Comparison of ENCODE assay signal across 19 cellular contexts in genomic region chr18:36337679-36338419, GRCh38. TPM values are rescaled to one million over a fixed set of nuclear protein-coding genes. Genes with fewer than 3 reads are reported as not detected.
DNase-seq lines count a peak whose midpoint lies in the region; ATAC-seq and TF ChIP-seq lines count a peak whose summit lies in the region.
"Had no signal": no experiment of that assay in that cellular context is flagged by ENCODE, and none has a peak within 500 bp of the region (broad histone marks: within the 10 kb centered on the region; RNA-seq: fewer than 3 reads in every experiment).

No MANE protein-coding gene starts in this region.

- H3K27me3 Mint-ChIP-seq in activated naive CD8-positive, alpha-beta T cell treated with anti-CD3 and anti-CD28 coated beads for 36 hours, result peaks cover 13% of the 10 kb centered on the region

- no peak for TF ChIP-seq EP300 in esophagus muscularis mucosa (IDR thresholded peaks at IDR 0.05)

- no peak overlapping the region for H3K9ac ChIP-seq in mesenchymal stem cell (ENCODE audit: low read length)

- H3K23ac ChIP-seq in mesenchymal stem cell (ENCODE audit: low read length in 2 of 2), result no peak overlapping the region

- H3K4me3 ChIP-seq in esophagus muscularis mucosa (no peak overlapping the region), mesenchymal stem cell (ENCODE audit: insufficient read depth in 1 of 2, low read depth in 1 of 2, low read length in 2 of 2) (no peak overlapping the region)
- H3K4me3 ChIP-seq: SJSA1, thoracic aorta had no signal

- no peak for TF ChIP-seq POLR2A in esophagus muscularis mucosa (IDR thresholded peaks at IDR 0.05; ENCODE audit: low read depth)

- H3K27ac ChIP-seq in esophagus muscularis mucosa (replicated peaks in 1 of 4) (no peak overlapping the region), mesenchymal stem cell (ENCODE audit: low read length, poor library complexity, severe bottlenecking) (peak overlapping the region; percentile 80)
- H3K27ac ChIP-seq: SJSA1, thoracic aorta had no signal

- peaks cover 36% of the 10 kb centered on the region for H3K79me1 ChIP-seq in mesenchymal stem cell (replicated peaks; ENCODE audit: low read length, poor library complexity, severe bottlenecking)

- H2AFZ ChIP-seq in mesenchymal stem cell (ENCODE audit: low read depth, low read length), result no peak overlapping the region

- H3K4me2 ChIP-seq in mesenchymal stem cell (ENCODE audit: low read length, poor library complexity, severe bottlenecking), result peak overlapping the region; percentile 57

- DNase-seq in esophagus muscularis mucosa (ENCODE audit: extremely low spot score), result peak; percentile 31
- no peak for DNase-seq in mesenchymal stem cell
- no peak for DNase-seq in activated naive CD8-positive, alpha-beta T cell treated with anti-CD3 and anti-CD28 coated beads for 36 hours
- no peak for DNase-seq in stimulated activated CD4-positive, alpha-beta T cell treated with anti-CD3 and anti-CD28 coated beads, Interleukin-2, amount 100 ng/mL, for 24 hours
- no peak for DNase-seq in dedifferentiated amniotic fluid mesenchymal stem cell (ENCODE audit: extremely low spot score)
- DNase-seq in effector CD8-positive, alpha-beta T cell (lab: John Stamatoyannopoulos, UW), result no peak
- DNase-seq: activated CD4-positive, alpha-beta T cell treated with anti-CD3 and anti-CD28 coated beads for 4 hours; activated CD8-positive, alpha-beta memory T cell treated with anti-CD3 and anti-CD28 coated beads, Interleukin-2, amount 50 U/mL, for 4 hours; activated gamma-delta T cell treated with Interleukin-2 at 50 U/mL for 16 hours; Caco-2; dermis blood vessel endothelial cell; GF-D8; islet precursor cell; NCI-H1436; small intestine had no signal

- H3K27me3 ChIP-seq in esophagus muscularis mucosa (no peaks in the 10 kb centered on the region), mesenchymal stem cell (ENCODE audit: control insufficient read depth in 1 of 2, insufficient read depth in 1 of 2, low read length in 2 of 2) (no peaks in the 10 kb centered on the region)
- H3K27me3 ChIP-seq: SJSA1 had no signal

- no peaks in the 10 kb centered on the region for H3K36me3 ChIP-seq in esophagus muscularis mucosa
- no peaks in the 10 kb centered on the region for H3K36me3 ChIP-seq in mesenchymal stem cell (ENCODE audit: control insufficient read depth in 1 of 2, insufficient read depth in 2 of 2, low read depth in 1 of 2, low read length in 2 of 2)
- H3K36me3 ChIP-seq: SJSA1, thoracic aorta had no signal

- intact Hi-C loops in esophagus muscularis mucosa (cut with DNase I), result no loop called here

- H3K4me1 Mint-ChIP-seq in activated naive CD8-positive, alpha-beta T cell treated with anti-CD3 and anti-CD28 coated beads for 36 hours, result no peaks in the 10 kb centered on the region

- H4K91ac ChIP-seq in mesenchymal stem cell (ENCODE audit: low read length), result no peak overlapping the region

- H3K9me3 Mint-ChIP-seq in activated naive CD8-positive, alpha-beta T cell treated with anti-CD3 and anti-CD28 coated beads for 36 hours, result peaks cover 2% of the 10 kb centered on the region

- ATAC-seq in GM18867 (IDR thresholded peaks at IDR 0.05; ENCODE audit: unreplicated experiment) (peak; percentile 72), HG02938 (IDR thresholded peaks at IDR 0.05; ENCODE audit: unreplicated experiment) (peak; percentile 67)

- no peak overlapping the region for H3K4me3 Mint-ChIP-seq in activated naive CD8-positive, alpha-beta T cell treated with anti-CD3 and anti-CD28 coated beads for 36 hours

- H2BK15ac ChIP-seq in mesenchymal stem cell (ENCODE audit: low read depth, poor library complexity, severe bottlenecking), result no peak overlapping the region

- H3K4ac ChIP-seq in mesenchymal stem cell (ENCODE audit: low read depth in 1 of 2, low read length in 2 of 2), result no peak overlapping the region

- H3K18ac ChIP-seq in mesenchymal stem cell (ENCODE audit: low read depth in 1 of 2, low read length in 2 of 2), result no peak overlapping the region

- H3K9me3 ChIP-seq in esophagus muscularis mucosa (peaks cover 0 to 10% (median 6%) of the 10 kb centered on the region in 4 donors), mesenchymal stem cell (ENCODE audit: control insufficient read depth, low read length) (peaks cover 14% of the 10 kb centered on the region)
- H3K9me3 ChIP-seq: Caco-2, SJSA1, thoracic aorta had no signal

- no peak overlapping the region for H2BK120ac ChIP-seq in mesenchymal stem cell (ENCODE audit: low read depth, low read length)

- no peak overlapping the region for H3K14ac ChIP-seq in mesenchymal stem cell (ENCODE audit: low read length in 2 of 2)

- WGBS in esophagus muscularis mucosa, result 86% methylated on average over 5 of the region's 5 CpGs
- 73% methylated on average over 5 of the region's 5 CpGs for WGBS in mesenchymal stem cell

- H4K8ac ChIP-seq in mesenchymal stem cell (ENCODE audit: low read length), result no peak overlapping the region

- H2BK12ac ChIP-seq in mesenchymal stem cell (ENCODE audit: low read length in 2 of 2), result no peak overlapping the region

- peak overlapping the region; percentile 54 for H2BK5ac ChIP-seq in mesenchymal stem cell (ENCODE audit: low read depth, low read length, poor library complexity, severe bottlenecking)

- no peak overlapping the region for H3K27ac Mint-ChIP-seq in activated naive CD8-positive, alpha-beta T cell treated with anti-CD3 and anti-CD28 coated beads for 36 hours

- no peaks in the 10 kb centered on the region for H3K36me3 Mint-ChIP-seq in activated naive CD8-positive, alpha-beta T cell treated with anti-CD3 and anti-CD28 coated beads for 36 hours

- no peak for TF ChIP-seq CTCF in esophagus muscularis mucosa (IDR thresholded peaks at IDR 0.05)

- peak overlapping the region; percentile 71 for H2AK5ac ChIP-seq in mesenchymal stem cell (ENCODE audit: low read length, severe bottlenecking)

- H3K4me1 ChIP-seq in esophagus muscularis mucosa (peaks cover 0 to 10% (median 3%) of the 10 kb centered on the region in 4 donors), mesenchymal stem cell (ENCODE audit: control insufficient read depth, insufficient read depth, low read depth, low read length) (peaks cover 20% of the 10 kb centered on the region)
- H3K4me1 ChIP-seq: Caco-2, SJSA1 had no signal

RNA-seq across cellular contexts. Expression of gene FHOD3, which starts 40.3 kb away (rescaled TPM):
- 10 to 100 TPM; 24.1 to 51.4 (median 33.8) TPM for total RNA-seq in esophagus muscularis mucosa
- polyA plus RNA-seq in mesenchymal stem cell (2013, experiment 1 of 2), result 0.23 TPM
- polyA plus RNA-seq in mesenchymal stem cell (2013, experiment 2 of 2), result 0.23 TPM
- total RNA-seq in activated naive CD8-positive, alpha-beta T cell treated with anti-CD3 and anti-CD28 coated beads for 36 hours, result not detected
- total RNA-seq: Caco-2 had no signal

Comparison
In these comparisons a context has a peak if more than half of its experiments do, and no peak if none do; other contexts are left out.
1. RNA of gene FHOD3, which starts 40.3 kb away (total RNA-seq): 24.1 to 51.4 TPM in esophagus muscularis mucosa; not detected in activated naive CD8-positive, alpha-beta T cell treated with anti-CD3 and anti-CD28 coated beads for 36 hours; every median in the first group is over 10 times any median in the second.